Comparison of ENCODE assay signal across 7 cellular contexts in genomic region chr9:35645736-35646582, GRCh38. TPM values are rescaled to one million over a fixed set of nuclear protein-coding genes. Genes with fewer than 3 reads are reported as not detected.
DNase-seq lines count a peak whose midpoint lies in the region; ATAC-seq, FAIRE-seq and TF ChIP-seq lines count a peak whose summit lies in the region.

No MANE protein-coding gene starts in this region.

- H3K23me2 ChIP-seq in H1 (ENCODE audit: low read depth, low read length) = peaks cover 10% of the 10 kb centered on the region; the same call in 1 of the 2 replicates

- no peaks in the 10 kb centered on the region for H4K20me1 ChIP-seq in H1 (replicated peaks in 1 of 2; ENCODE audit: control insufficient read depth in 1 of 2, insufficient read depth in 2 of 2, low read length in 2 of 2)

- in situ Hi-C loops in GM13977 (cut with MboI; ENCODE audit: low pct_unique_long_range_greater_than_20kb, low sequenced_read_pairs, unreplicated experiment) (no loop called here), Panc1 (cut with HindIII; ENCODE audit: low pct_unique_long_range_greater_than_20kb, low sequenced_read_pairs) (no loop called here)

- TF ChIP-seq CTCF in GM13977 (IDR thresholded peaks at IDR 0.05; ENCODE audit: extremely low read depth, insufficient read depth, missing control alignments) (no peak), Panc1 (IDR thresholded peaks at IDR 0.05) (no peak), H1 (IDR thresholded peaks at IDR 0.05; ENCODE audit: control extremely low read depth in 1 of 3, insufficient read depth in 1 of 3, low read depth in 1 of 3, low read length in 3 of 3) (peak; percentile 26 to 40 (median 26); a peak in 2 of 4 replicates), mucosa of descending colon (IDR thresholded peaks at IDR 0.05) (no peak)

- FAIRE-seq in H1 (lab: Jason Lieb, UNC) = no peak

- no peak overlapping the region for H4K5ac ChIP-seq in H1 (ENCODE audit: insufficient read length, low read depth, low read length)

- no peaks in the 10 kb centered on the region for H3K79me2 ChIP-seq in H1 (ENCODE audit: control insufficient read depth in 1 of 2, insufficient read depth in 2 of 2, low read length in 2 of 2)

- intact Hi-C loops in Panc1 (cut with micrococcal nuclease; ENCODE audit: unreplicated experiment) (no loop called here), mucosa of descending colon (cut with DNase I, micrococcal nuclease) (loop anchor here in 1 of 2 donors (10.0 kb wide), 1 partner anchor 59 kb away; no protein-coding TSS in a partner anchor)

- DNase-seq in GM13977 (ENCODE audit: low spot score) = peak; percentile 24
- no peak for DNase-seq in Panc1 (ENCODE audit: low read depth, low spot score)
- DNase-seq in H1 (ENCODE audit: low read depth in 1 of 2, low spot score in 2 of 2) = peak in 1 of 2 experiments; percentile 79
- DNase-seq in mucosa of descending colon = peak; percentile 66 to 71 (median 68)
- no peak for DNase-seq in amniotic stem cell (lab: John Stamatoyannopoulos, UW)

- H3K27me3 ChIP-seq in Panc1 (ENCODE audit: control insufficient read depth, insufficient read depth, low read length) (no peaks in the 10 kb centered on the region), H1 (replicated peaks in 1 of 4; ENCODE audit: control insufficient read depth in 3 of 4, extremely low read depth in 1 of 4, insufficient read depth in 3 of 4, low read length in 3 of 4) (no peaks in the 10 kb centered on the region)

- no peak overlapping the region for H4K8ac ChIP-seq in H1 (ENCODE audit: extremely low read depth, insufficient read depth, low read length)

- H3K9ac ChIP-seq in H1 (replicated peaks in 1 of 4; ENCODE audit: extremely low read depth in 1 of 4, low read depth in 3 of 4, low read length in 3 of 4) = no peak overlapping the region; a peak in 1 of 7 replicates

- no peaks in the 10 kb centered on the region for H3K79me1 ChIP-seq in H1 (ENCODE audit: low read depth, low read length)

- H3K4me1 ChIP-seq in Panc1 (ENCODE audit: control insufficient read depth, insufficient read depth, low read length) (peaks cover 9% of the 10 kb centered on the region), H1 (replicated peaks in 1 of 4; ENCODE audit: control insufficient read depth in 3 of 4, insufficient read depth in 4 of 4, low read length in 3 of 4) (peaks cover 0 to 15% (median 8%) of the 10 kb centered on the region in 4 experiments; a peak in 5 of 7 replicates), mucosa of descending colon (ENCODE audit: low read depth) (peaks cover under 1% of the 10 kb centered on the region)

- CTCF ChIA-PET in Panc1 (lab: Charles Lee) (interaction anchor here (0.7 kb wide), 1 partner anchor 77 kb away, joined by 7 read pairs; no protein-coding TSS in a partner anchor), H1 (lab: Charles Lee; ENCODE audit: partially characterized antibody) (interaction anchor here (0.6 to 8.1 kb wide), 26 partner anchors 14 to 1491 kb away, joined by 3 to 149 read pairs (median 4); partner anchors contain the start of genes ARHGEF39, CCDC107, RMRP and TPM2)

- TF ChIP-seq POLR2A in H1 (IDR thresholded peaks at IDR 0.05; ENCODE audit: control extremely low read depth in 1 of 2, low read depth in 2 of 2, low read length in 2 of 2) = no peak

- H3K36me3 ChIP-seq in Panc1 (ENCODE audit: control insufficient read depth, insufficient read depth, low read length) (no peaks in the 10 kb centered on the region), H1 (ENCODE audit: control insufficient read depth in 2 of 4, insufficient read depth in 4 of 4, low read length in 3 of 4) (no peaks in the 10 kb centered on the region; a peak in 2 of 8 replicates), mucosa of descending colon (ENCODE audit: low read depth) (no peaks in the 10 kb centered on the region)

- peak overlapping the region; percentile 81 for H3K18ac ChIP-seq in H1 (ENCODE audit: extremely low read depth, low read length)

- no peak overlapping the region for H2BK20ac ChIP-seq in H1 (ENCODE audit: low read length)

- no peak overlapping the region for H2BK12ac ChIP-seq in H1 (ENCODE audit: low read depth, low read length)

- POLR2A ChIA-PET in Panc1 (lab: Charles Lee) = interaction anchor here (0.6 to 0.7 kb wide), 2 partner anchors 134 to 163 kb away, joined by 3 to 5 read pairs; no protein-coding TSS in a partner anchor
- POLR2A ChIA-PET in H1 (lab: Charles Lee; ENCODE audit: partially characterized antibody) = interaction anchor here (0.6 to 6.2 kb wide), 12 partner anchors 11 to 171 kb away, joined by 3 to 53 read pairs (median 6); partner anchors contain the start of genes CCDC107, CREB3, RMRP and TLN1

- WGBS in H1 (ENCODE audit: extremely low coverage in 1 of 2, insufficient coverage in 1 of 2, insufficient read length in 1 of 2, insufficient replicate concordance in 2 of 2, low coverage in 1 of 2, low lambda C conversion rate in 2 of 2, missing lambda C conversion rate in 1 of 2), 2 experiments = 13% methylated on average over 23 of the region's 25 CpGs; no CpG with 5 or more reads in 1 of the 2 experiments

- H3K9me3 ChIP-seq in Panc1 (ENCODE audit: control insufficient read depth, insufficient read depth, low read depth, low read length) (no peaks in the 10 kb centered on the region), H1 (ENCODE audit: insufficient read depth in 2 of 2, low read depth in 1 of 2, low read length in 1 of 2) (no peaks in the 10 kb centered on the region), mucosa of descending colon (no peaks in the 10 kb centered on the region)

- peak overlapping the region; percentile 72 to 82 for H3K4me2 ChIP-seq in H1 (ENCODE audit: insufficient read depth in 1 of 2, low read depth in 2 of 2, low read length in 2 of 2)

- TF ChIP-seq EP300 in H1 (IDR thresholded peaks at IDR 0.05; ENCODE audit: borderline replicate concordance in 1 of 2, low read depth in 2 of 2, low read length in 2 of 2) = no peak

- H2AFZ ChIP-seq in H1 (ENCODE audit: low read length) = no peak overlapping the region; the same call in 1 of the 2 replicates

- H3K14ac ChIP-seq in H1 (ENCODE audit: insufficient read length) = no peak overlapping the region

- ATAC-seq in HG02973 (IDR thresholded peaks at IDR 0.05; ENCODE audit: unreplicated experiment) (peak; percentile 6), Panc1 (peak; percentile 60), mucosa of descending colon (peak; percentile 66), GM21529 (IDR thresholded peaks at IDR 0.05; ENCODE audit: unreplicated experiment) (no peak)

- H2BK15ac ChIP-seq in H1 (ENCODE audit: low read length) = no peak overlapping the region

- no peak overlapping the region for H2BK120ac ChIP-seq in H1 (replicated peaks; ENCODE audit: low read depth, low read length)

- no peak overlapping the region for H2AK5ac ChIP-seq in H1 (ENCODE audit: low read depth, low read length)

- H3K56ac ChIP-seq in H1 (replicated peaks; ENCODE audit: insufficient read length, low read depth, low read length) = no peak overlapping the region

- H4K91ac ChIP-seq in H1 (replicated peaks; ENCODE audit: insufficient read length, low read length) = no peak overlapping the region

- H3K4me3 ChIP-seq in Panc1 (ENCODE audit: low read depth in 2 of 2, low read length in 2 of 2) (peak overlapping the region; percentile 61 to 84), H1 (ENCODE audit: extremely low read depth in 1 of 4, insufficient read depth in 2 of 4, low read depth in 3 of 4, low read length in 4 of 4) (peak overlapping the region; percentile 56 to 79 (median 60)), mucosa of descending colon (peak overlapping the region; percentile 12)

- H3K27ac ChIP-seq in Panc1 (ENCODE audit: low read length) = peak overlapping the region; percentile 82
- no peak overlapping the region for H3K27ac ChIP-seq in H1 (ENCODE audit: low read depth, low read length)

- BruUV-seq in Panc1 (replicated peaks; lab: Mats Ljungman, UMichigan) = TSS peak; percentile 88

- H3K4ac ChIP-seq in H1 (replicated peaks; ENCODE audit: insufficient read length, low read depth, low read length) = no peak overlapping the region

- no peak overlapping the region for H3K23ac ChIP-seq in H1 (ENCODE audit: insufficient read length)

- H2BK5ac ChIP-seq in H1 (ENCODE audit: low read depth, low read length) = peak overlapping the region; percentile 52; the same call in 1 of the 2 replicates

- TF ChIP-seq RAD21 in H1 (IDR thresholded peaks at IDR 0.05 in 1 of 2, conservative IDR thresholded peaks at IDR 0.05 in 1 of 2; ENCODE audit: low read depth in 2 of 2, low read length in 2 of 2) = peak; percentile 6 to 8; a peak in 2 of 4 replicates

RNA-seq across cellular contexts. Expression of gene SIT1, which starts 4.8 kb away (rescaled TPM):
- not detected for total RNA-seq in Panc1 (2021; ENCODE audit: unreplicated experiment)
- polyA plus RNA-seq in Panc1 (2012; ENCODE audit: insufficient read length) = not detected
- total RNA-seq in H1 (2021; fragmentation: NEBNext Ultra II Directional; extraction: Animal tissue kit (Norgen Biotek cat#: 25700)) = 7.8 and 8.2 TPM in 2 replicates
- 11.4 and 12.8 TPM in 2 replicates for polyA plus RNA-seq in H1 (2011; rRNA removed)
- polyA plus RNA-seq in H1 (2011; cell fraction: cytosol; rRNA removed) = 10.7 TPM
- polyA plus RNA-seq in H1 (2011; cell fraction: nucleus; rRNA removed) = 7.5 TPM
- 4.5 to 6.7 TPM (median 5.3 TPM) in 4 replicates for polyA plus RNA-seq in H1 (2012, experiment 1 of 2)
- polyA plus RNA-seq in H1 (2012, experiment 2 of 2) = 7.9 TPM
- polyA plus RNA-seq in H1 (2013, experiment 1 of 2) = 2.0 TPM
- polyA plus RNA-seq in H1 (2013, experiment 2 of 2) = 2.5 TPM
- polyA minus RNA-seq in H1 (2011; rRNA and poly(A)+ RNA removed) = 2.5 TPM in 2 replicates
- 2.6 TPM for polyA minus RNA-seq in H1 (2011; cell fraction: cytosol; rRNA and poly(A)+ RNA removed)
- polyA minus RNA-seq in H1 (2011; cell fraction: nucleus; rRNA and poly(A)+ RNA removed) = 1.8 TPM
- 1 to 10 TPM; 1.2 to 3.3 (median 1.9) TPM for total RNA-seq in mucosa of descending colon

RNA-seq across cellular contexts. Expression of gene RMRP, which starts 11.9 kb away (rescaled TPM):
- 29,896 TPM for total RNA-seq in Panc1 (2021; ENCODE audit: unreplicated experiment)
- polyA plus RNA-seq in Panc1 (2012; ENCODE audit: insufficient read length) = 43.7 TPM
- total RNA-seq in H1 (2021; fragmentation: NEBNext Ultra II Directional; extraction: Animal tissue kit (Norgen Biotek cat#: 25700)) = 14,987 and 16,528 TPM in 2 replicates
- polyA plus RNA-seq in H1 (2011; rRNA removed) = 105 and 169 TPM in 2 replicates
- 147 TPM for polyA plus RNA-seq in H1 (2011; cell fraction: cytosol; rRNA removed)
- polyA plus RNA-seq in H1 (2011; cell fraction: nucleus; rRNA removed) = 8,272 TPM
- polyA plus RNA-seq in H1 (2012, experiment 1 of 2) = 41.1 to 222 TPM (median 149 TPM) in 4 replicates
- polyA plus RNA-seq in H1 (2012, experiment 2 of 2) = 95.4 TPM
- polyA plus RNA-seq in H1 (2013, experiment 1 of 2) = not detected
- polyA plus RNA-seq in H1 (2013, experiment 2 of 2) = not detected
- 22,686 and 26,507 TPM in 2 replicates for polyA minus RNA-seq in H1 (2011; rRNA and poly(A)+ RNA removed)
- 25,731 TPM for polyA minus RNA-seq in H1 (2011; cell fraction: cytosol; rRNA and poly(A)+ RNA removed)
- 138,882 TPM for polyA minus RNA-seq in H1 (2011; cell fraction: nucleus; rRNA and poly(A)+ RNA removed)
- over 10,000 TPM in 2 of 3 donors, 1,000 to 10,000 TPM in 1; 9,213 to 30,268 (median 19,463) TPM for total RNA-seq in mucosa of descending colon

RNA-seq across cellular contexts. Expression of gene CCDC107, which starts 12.1 kb away (rescaled TPM):
- total RNA-seq in Panc1 (2021; ENCODE audit: unreplicated experiment) = 39.9 TPM
- 87.7 TPM for polyA plus RNA-seq in Panc1 (2012; ENCODE audit: insufficient read length)
- 9.0 and 10.5 TPM in 2 replicates for total RNA-seq in H1 (2021; fragmentation: NEBNext Ultra II Directional; extraction: Animal tissue kit (Norgen Biotek cat#: 25700))
- polyA plus RNA-seq in H1 (2011; rRNA removed) = 8.2 and 8.6 TPM in 2 replicates
- polyA plus RNA-seq in H1 (2011; cell fraction: cytosol; rRNA removed) = 10.2 TPM
- polyA plus RNA-seq in H1 (2011; cell fraction: nucleus; rRNA removed) = 9.0 TPM
- 5.6 to 10.9 TPM (median 9.7 TPM) in 4 replicates for polyA plus RNA-seq in H1 (2012, experiment 1 of 2)
- 7.0 TPM for polyA plus RNA-seq in H1 (2012, experiment 2 of 2)
- 9.5 TPM for polyA plus RNA-seq in H1 (2013, experiment 1 of 2)
- 10.1 TPM for polyA plus RNA-seq in H1 (2013, experiment 2 of 2)
- 2.7 and 3.1 TPM in 2 replicates for polyA minus RNA-seq in H1 (2011; rRNA and poly(A)+ RNA removed)
- polyA minus RNA-seq in H1 (2011; cell fraction: cytosol; rRNA and poly(A)+ RNA removed) = 5.0 TPM
- 4.1 TPM for polyA minus RNA-seq in H1 (2011; cell fraction: nucleus; rRNA and poly(A)+ RNA removed)
- total RNA-seq in mucosa of descending colon = 10 to 100 TPM; 25.2 to 55.8 (median 35.8) TPM

RNA-seq across cellular contexts. Expression of gene ARHGEF39, which starts 19.0 kb away (rescaled TPM):
- total RNA-seq in Panc1 (2021; ENCODE audit: unreplicated experiment) (34.0 TPM), mucosa of descending colon (10 to 100 TPM in 1 of 3 donors, 1 to 10 TPM in 2; 2.6 to 10.3 (median 6.4) TPM)
- polyA plus RNA-seq in Panc1 (2012; ENCODE audit: insufficient read length) = 15.0 TPM
- total RNA-seq in H1 (2021; fragmentation: NEBNext Ultra II Directional; extraction: Animal tissue kit (Norgen Biotek cat#: 25700)) = 17.5 and 18.6 TPM in 2 replicates
- polyA plus RNA-seq in H1 (2011; rRNA removed) = 15.9 and 18.7 TPM in 2 replicates
- 18.5 TPM for polyA plus RNA-seq in H1 (2011; cell fraction: cytosol; rRNA removed)
- 26.3 TPM for polyA plus RNA-seq in H1 (2011; cell fraction: nucleus; rRNA removed)
- polyA plus RNA-seq in H1 (2012, experiment 1 of 2) = 11.9 to 15.0 TPM (median 13.1 TPM) in 4 replicates
- 19.9 TPM for polyA plus RNA-seq in H1 (2012, experiment 2 of 2)
- polyA plus RNA-seq in H1 (2013, experiment 1 of 2) = 13.2 TPM
- polyA plus RNA-seq in H1 (2013, experiment 2 of 2) = 13.3 TPM
- polyA minus RNA-seq in H1 (2011; rRNA and poly(A)+ RNA removed) = 16.5 and 20.0 TPM in 2 replicates
- polyA minus RNA-seq in H1 (2011; cell fraction: cytosol; rRNA and poly(A)+ RNA removed) = 17.8 TPM
- 27.4 TPM for polyA minus RNA-seq in H1 (2011; cell fraction: nucleus; rRNA and poly(A)+ RNA removed)

RNA-seq across cellular contexts. Expression of gene CD72, which starts 27.7 kb away (rescaled TPM):
- total RNA-seq in Panc1 (2021; ENCODE audit: unreplicated experiment) = 0.72 TPM
- 0.96 TPM for polyA plus RNA-seq in Panc1 (2012; ENCODE audit: insufficient read length)
- 4.0 and 4.5 TPM in 2 replicates for total RNA-seq in H1 (2021; fragmentation: NEBNext Ultra II Directional; extraction: Animal tissue kit (Norgen Biotek cat#: 25700))
- 4.5 and 4.9 TPM in 2 replicates for polyA plus RNA-seq in H1 (2011; rRNA removed)
- 5.5 TPM for polyA plus RNA-seq in H1 (2011; cell fraction: cytosol; rRNA removed)
- 8.2 TPM for polyA plus RNA-seq in H1 (2011; cell fraction: nucleus; rRNA removed)
- 2.7 to 4.9 TPM (median 4.2 TPM) in 4 replicates for polyA plus RNA-seq in H1 (2012, experiment 1 of 2)
- polyA plus RNA-seq in H1 (2012, experiment 2 of 2) = 3.2 TPM
- polyA plus RNA-seq in H1 (2013, experiment 1 of 2) = 4.1 TPM
- 3.0 TPM for polyA plus RNA-seq in H1 (2013, experiment 2 of 2)
- 2.7 and 3.9 TPM in 2 replicates for polyA minus RNA-seq in H1 (2011; rRNA and poly(A)+ RNA removed)
- polyA minus RNA-seq in H1 (2011; cell fraction: cytosol; rRNA and poly(A)+ RNA removed) = 2.5 TPM
- 3.0 TPM for polyA minus RNA-seq in H1 (2011; cell fraction: nucleus; rRNA and poly(A)+ RNA removed)
- total RNA-seq in mucosa of descending colon = 1 to 10 TPM; 1.6 to 3.0 (median 1.6) TPM

Comparison
In these comparisons a context has a peak if more than half of its experiments do, and no peak if none do; other contexts are left out.
1. DNase-seq: peak in GM13977 (single experiment) and mucosa of descending colon (3 of 3); none in Panc1 (single experiment) and amniotic stem cell (single experiment).
2. CTCF ChIP-seq: peak in H1 (3 of 3); none in GM13977 (single experiment), Panc1 (single experiment) and mucosa of descending colon (single experiment).
3. H3K4me3 ChIP-seq: peak in every context shown above with its lines; median percentile 72 in Panc1; 60 in H1; 12 in mucosa of descending colon.